Comparison of ENCODE assay signal across 8 cellular contexts in the genomic region with DNA sequence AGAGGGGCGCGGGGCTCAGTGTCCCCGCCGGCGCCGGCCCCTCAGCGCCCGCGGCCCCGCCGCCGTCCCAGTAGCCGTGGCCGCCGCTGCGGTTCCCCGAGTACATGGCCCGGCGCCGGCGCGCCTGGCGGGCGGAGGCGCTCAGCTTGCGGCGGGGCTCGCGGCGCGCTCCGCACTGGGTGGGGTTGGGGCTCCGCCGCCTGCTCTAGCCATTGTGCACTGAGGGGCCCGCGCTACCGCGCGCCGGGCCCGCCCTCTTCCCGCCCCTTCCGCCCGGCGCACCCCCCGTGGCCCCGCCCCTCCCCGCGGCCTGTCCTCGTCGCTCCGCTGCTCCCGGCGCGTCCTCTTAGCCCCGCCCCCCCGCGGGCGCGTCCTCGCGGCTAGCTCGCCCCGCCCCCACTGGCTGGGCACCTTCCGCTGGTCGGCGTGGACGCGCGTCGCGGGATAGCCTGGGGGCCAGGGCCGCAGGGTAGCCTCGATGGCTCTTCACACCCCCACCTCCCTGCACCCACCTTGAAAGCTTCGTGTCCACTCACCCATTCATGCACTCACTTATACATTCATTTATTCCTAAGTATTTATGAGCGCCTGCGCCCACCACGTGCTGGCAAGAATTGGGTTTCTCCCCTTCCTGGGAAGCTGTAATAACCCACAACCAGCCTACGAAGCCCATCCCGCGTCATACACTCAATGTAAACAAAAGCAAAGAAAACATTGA. TPM values are rescaled to one million over a fixed set of nuclear protein-coding genes. Genes with fewer than 3 reads are reported as not detected.
DNase-seq lines count a peak whose midpoint lies in the region; ATAC-seq, FAIRE-seq and TF ChIP-seq lines count a peak whose summit lies in the region.

A gene with protein sequence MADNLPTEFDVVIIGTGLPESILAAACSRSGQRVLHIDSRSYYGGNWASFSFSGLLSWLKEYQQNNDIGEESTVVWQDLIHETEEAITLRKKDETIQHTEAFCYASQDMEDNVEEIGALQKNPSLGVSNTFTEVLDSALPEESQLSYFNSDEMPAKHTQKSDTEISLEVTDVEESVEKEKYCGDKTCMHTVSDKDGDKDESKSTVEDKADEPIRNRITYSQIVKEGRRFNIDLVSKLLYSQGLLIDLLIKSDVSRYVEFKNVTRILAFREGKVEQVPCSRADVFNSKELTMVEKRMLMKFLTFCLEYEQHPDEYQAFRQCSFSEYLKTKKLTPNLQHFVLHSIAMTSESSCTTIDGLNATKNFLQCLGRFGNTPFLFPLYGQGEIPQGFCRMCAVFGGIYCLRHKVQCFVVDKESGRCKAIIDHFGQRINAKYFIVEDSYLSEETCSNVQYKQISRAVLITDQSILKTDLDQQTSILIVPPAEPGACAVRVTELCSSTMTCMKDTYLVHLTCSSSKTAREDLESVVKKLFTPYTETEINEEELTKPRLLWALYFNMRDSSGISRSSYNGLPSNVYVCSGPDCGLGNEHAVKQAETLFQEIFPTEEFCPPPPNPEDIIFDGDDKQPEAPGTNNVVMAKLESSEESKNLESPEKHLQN (minus strand): TSS at position 221 of the 718 bp plus-strand sequence. CDS start 4,603 bp downstream, outside the sequence.
TSS of gene OPN3 (minus strand) at position 221 of the 718 bp plus-strand sequence. CDS start at position 106, 115 bp downstream.

- H3K27me3 ChIP-seq in prostate gland (replicated peaks; ENCODE audit: insufficient read depth) = no peaks in the 10 kb centered on the region
- no peaks in the 10 kb centered on the region for H3K27me3 ChIP-seq in upper lobe of right lung

- FAIRE-seq in GM12892 (lab: Jason Lieb, UNC) = peak; percentile 97

- intact Hi-C loops in left cardiac atrium (cut with DNase I) (no loop called here), prostate gland (cut with DNase I) (no loop called here), upper lobe of right lung (cut with DNase I) (no loop called here)

- POLR2A ChIA-PET in T-cell (lab: Charles Lee) = interaction anchor here (0.5 to 0.8 kb wide), 8 partner anchors 9 to 140 kb away, joined by 3 to 11 read pairs (median 4); partner anchors contain the start of gene FH (in 1 of the 2)

- 7% methylated on average over 41 of the region's 81 CpGs for WGBS in prostate gland

- TF ChIP-seq CTCF in prostate gland (IDR thresholded peaks at IDR 0.05) (peak in 1 of 4 experiments; percentile 23), upper lobe of right lung (IDR thresholded peaks at IDR 0.05) (no peak)

- peak within 1 kb of the TSS; percentile 87 for H3K4me3 ChIP-seq in prostate gland
- H3K4me3 ChIP-seq in upper lobe of right lung = peak within 1 kb of the TSS; percentile 82

- CTCF ChIA-PET in T-cell (lab: Charles Lee) = interaction anchor here (0.6 to 1.6 kb wide), 4 partner anchors 13 to 171 kb away, joined by 3 to 7 read pairs (median 4); no protein-coding TSS in a partner anchor

- H3K27ac ChIP-seq in prostate gland = peak within 1 kb of the TSS; percentile 66 to 72
- H3K27ac ChIP-seq in upper lobe of right lung = peak within 1 kb of the TSS; percentile 87

- peak; percentile 95 for TF ChIP-seq POLR2A in GM12892 (IDR thresholded peaks at IDR 0.05; ENCODE audit: low read depth, low read length)
- TF ChIP-seq POLR2A in prostate gland (IDR thresholded peaks at IDR 0.05) = peak; percentile 80

- no peaks in the 10 kb centered on the region for H3K9me3 ChIP-seq in prostate gland
- no peaks in the 10 kb centered on the region for H3K9me3 ChIP-seq in upper lobe of right lung

- DNase-seq in GM12892 (ENCODE audit: insufficient read length) (peak; percentile 85), NCI-H1436 treated with DMSO at 0.1 percent for 48 hours (lab: John Stamatoyannopoulos, UW) (peak; percentile 80), T-cell (peak; percentile 68 to 93 (median 83)), amniotic epithelial cell (ENCODE audit: low read depth) (peak; percentile 79), left cardiac atrium (peak; percentile 95), prostate gland (ENCODE audit: low spot score) (peak; percentile 94), upper lobe of right lung (peak; percentile 98)

- H3K4me3 Mint-ChIP-seq in T-cell = peak within 1 kb of the TSS; percentile 80 to 88 (median 83)

- H3K36me3 Mint-ChIP-seq in T-cell = peaks cover 8% of the 10 kb centered on the region

- H3K4me1 ChIP-seq in prostate gland (replicated peaks) (no peaks in the 10 kb centered on the region), upper lobe of right lung (peaks cover 16% of the 10 kb centered on the region)

- peaks cover 35 to 39% (median 39%) of the 10 kb centered on the region in 3 donors for H3K4me1 Mint-ChIP-seq in T-cell

- H3K27me3 Mint-ChIP-seq in T-cell = no peaks in the 10 kb centered on the region

- peaks cover 4 to 12% (median 7%) of the 10 kb centered on the region in 3 donors for H3K9me3 Mint-ChIP-seq in T-cell

- peak; percentile 92 for ATAC-seq in HG02763 (IDR thresholded peaks at IDR 0.05; ENCODE audit: unreplicated experiment)
- peak; percentile 94 to 98 (median 94) for ATAC-seq in T-cell (replicated peaks in 1 of 4)
- ATAC-seq in left cardiac atrium = peak; percentile 100
- ATAC-seq in upper lobe of right lung = peak; percentile 99

- H3K27ac Mint-ChIP-seq in T-cell = peak within 1 kb of the TSS; percentile 87 to 88

- H3K36me3 ChIP-seq in prostate gland (no peaks in the 10 kb centered on the region), upper lobe of right lung (no peaks in the 10 kb centered on the region)

RNA-seq across cellular contexts. Expression of the first gene that starts in this region (rescaled TPM):
- polyA plus RNA-seq in GM12892 (2012; ENCODE audit: missing spikeins) = 7.7 TPM
- total RNA-seq in T-cell (10 to 100 TPM in 4 of 5 donors, 1 to 10 TPM in 1; 6.5 to 15.8 (median 12.4) TPM), left cardiac atrium (1 to 10 TPM; 5.1 to 5.9 TPM), prostate gland (10 to 100 TPM in 1 of 2 donors, 1 to 10 TPM in 1; 3.0 to 18.9 TPM), upper lobe of right lung (16.8 TPM)

RNA-seq across cellular contexts. Expression of gene OPN3, which starts in this region (rescaled TPM):
- 10.3 TPM for polyA plus RNA-seq in GM12892 (2012; ENCODE audit: missing spikeins)
- 1 to 10 TPM; 4.1 to 8.8 (median 7.3) TPM for total RNA-seq in T-cell
- total RNA-seq in left cardiac atrium = 1 to 10 TPM; 5.8 to 7.7 TPM
- total RNA-seq in prostate gland = 10 to 100 TPM; 12.3 to 32.8 TPM
- total RNA-seq in upper lobe of right lung = 40.8 TPM

Comparison
In these comparisons a context has a peak if more than half of its experiments do, and no peak if none do; other contexts are left out.
1. Peak in every context shown above with its lines: DNase-seq, ATAC-seq, H3K4me3 ChIP-seq and H3K27ac ChIP-seq.